6 cellular contexts compared by ENCODE assay signal in genomic region chr10:121520526-121520925, GRCh38.
A peak's percentile ranks its signal among the peaks of the same experiment; 100 is the strongest.
DNase-seq lines count a peak whose midpoint lies in the region; ATAC-seq and TF ChIP-seq lines count a peak whose summit lies in the region.
"Not testable (repeated sequence)": the region's sequence is repeated elsewhere in the genome, so short reads cannot be mapped to it uniquely, and the experiment has no call there.

No MANE protein-coding gene starts in this region.

- not testable (repeated sequence) for TF ChIP-seq CTCF in GM23338 (conservative IDR thresholded peaks at IDR 0.05; ENCODE audit: low read depth in 2 of 2); WTC11 (IDR thresholded peaks at IDR 0.05); nephron (IDR thresholded peaks at IDR 0.05; ENCODE audit: unreplicated experiment in 3 of 3); type B pancreatic cell (conservative IDR thresholded peaks at IDR 0.05)

- CTCF ChIA-PET in WTC11 (lab: Charles Lee), result interaction anchor here (1.4 kb wide), 1 partner anchor 142 kb away, joined by 4 read pairs; no protein-coding TSS in a partner anchor

- not testable (repeated sequence) for H4K20me1 ChIP-seq in GM23338 (replicated peaks; ENCODE audit: insufficient read depth)

- POLR2A ChIA-PET in WTC11 (lab: Charles Lee), result not testable (repeated sequence)

- not testable (repeated sequence) for DNase-seq in GM23338 (ENCODE audit: low spot score); WTC11 (ENCODE audit: low spot score); substantia nigra (lab: John Stamatoyannopoulos, UW); type B pancreatic cell (ENCODE audit: extremely low spot score, unreplicated experiment)

- H3K4me1 Mint-ChIP-seq in GM23338 (peaks cover 20% of the 10 kb centered on the region), WTC11 (peaks cover 30% of the 10 kb centered on the region), nephron (peaks cover 41% of the 10 kb centered on the region), type B pancreatic cell (ENCODE audit: unreplicated experiment) (peaks cover 46% of the 10 kb centered on the region)

- H3K4me3 Mint-ChIP-seq in GM23338, WTC11, nephron, type B pancreatic cell: not testable (repeated sequence)

- not testable (repeated sequence) for ATAC-seq in GM23338, WTC11

- H3K4me2 ChIP-seq in GM23338, result not testable (repeated sequence)

- H3K27ac ChIP-seq in GM23338 (ENCODE audit: low read depth) (peak overlapping the region; percentile 55; the same call in 1 of the 2 replicates), cingulate gyrus (ENCODE audit: low read depth, low read length) (peak overlapping the region; percentile 89), substantia nigra (ENCODE audit: low read depth, low read length, poor library complexity, severe bottlenecking) (peak overlapping the region; percentile 99)

- H3K79me2 ChIP-seq in GM23338 (replicated peaks; ENCODE audit: insufficient read depth), result peaks cover 94% of the 10 kb centered on the region

- H2AFZ ChIP-seq in GM23338, result not testable (repeated sequence)

- H3K27me3 Mint-ChIP-seq in GM23338 (ENCODE audit: insufficient read depth, low read depth, poor library complexity); WTC11 (ENCODE audit: low read depth); type B pancreatic cell: not testable (repeated sequence)
- H3K27me3 Mint-ChIP-seq in nephron (ENCODE audit: low read depth), result peaks cover 41% of the 10 kb centered on the region

- not testable (repeated sequence) for H3F3A ChIP-seq in GM23338 (replicated peaks; ENCODE audit: low read depth)

- not testable (repeated sequence) for H3K27me3 ChIP-seq in GM23338 (ENCODE audit: insufficient read depth)

- H3K36me3 Mint-ChIP-seq in GM23338 (ENCODE audit: low read depth) (peaks cover 85% of the 10 kb centered on the region), WTC11 (peaks cover 74% of the 10 kb centered on the region), nephron (ENCODE audit: low read depth) (peaks cover 48% of the 10 kb centered on the region), type B pancreatic cell (peaks cover 57% of the 10 kb centered on the region)

- not testable (repeated sequence) for H3K9me3 Mint-ChIP-seq in GM23338, WTC11, nephron, type B pancreatic cell

- not testable (repeated sequence) for H3K27ac Mint-ChIP-seq in GM23338, WTC11
- H3K27ac Mint-ChIP-seq in nephron, result peak overlapping the region in 2 of 3 experiments; percentile 37 to 42
- H3K27ac Mint-ChIP-seq in type B pancreatic cell, result peak overlapping the region; percentile 29

- not testable (repeated sequence) for H3K4me3 ChIP-seq in GM23338

- peaks cover 23% of the 10 kb centered on the region; the same call in 1 of the 2 replicates for H3K36me3 ChIP-seq in GM23338 (ENCODE audit: insufficient read depth)

- peaks cover 33% of the 10 kb centered on the region for H3K4me1 ChIP-seq in GM23338 (ENCODE audit: insufficient read depth)

- H3K9me2 ChIP-seq in GM23338 (ENCODE audit: insufficient read depth), result not testable (repeated sequence)

TF ChIP-seq in WTC11, 78 proteins besides CTCF, POLR2A, EP300 and RAD21:
- peak; percentile 54; the same call in 1 of the 2 replicates for TF ChIP-seq ZNF121 (CRISPR knock-in tag; IDR thresholded peaks at IDR 0.05)
